10 cellular contexts compared by ENCODE assay signal in the genomic region with DNA sequence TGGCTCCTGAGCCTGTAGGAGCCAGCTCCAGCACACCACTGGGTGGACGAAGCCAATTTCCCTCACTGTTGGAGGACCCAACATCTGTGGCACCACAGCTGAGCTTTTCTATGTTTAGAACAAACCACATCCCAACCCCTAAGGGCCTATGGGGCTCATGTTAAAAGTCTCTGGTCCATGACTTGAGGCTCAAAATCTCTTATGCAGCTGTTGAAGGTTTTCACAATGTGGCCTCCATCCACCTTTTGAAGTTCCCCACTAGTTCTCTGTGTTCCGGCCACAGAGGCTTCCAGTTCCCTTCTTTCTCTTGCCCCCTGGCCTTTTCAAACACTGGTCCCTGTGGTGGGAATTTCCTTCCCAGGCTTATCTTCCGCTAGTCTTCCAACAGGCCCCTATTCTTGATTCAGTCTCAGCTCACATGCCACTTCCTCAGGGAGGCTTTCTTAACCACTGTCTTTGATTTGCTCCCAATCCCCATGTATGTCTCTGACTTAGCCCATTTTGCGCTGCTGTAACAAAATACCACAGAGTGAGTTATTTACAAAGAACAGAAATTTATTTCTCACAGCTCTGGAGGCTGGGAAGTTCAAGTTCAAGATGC. TPM values are rescaled to one million over a fixed set of nuclear protein-coding genes. Genes with fewer than 3 reads are reported as not detected.
DNase-seq lines count a peak whose midpoint lies in the region; ATAC-seq and TF ChIP-seq lines count a peak whose summit lies in the region.
"Had no signal": no experiment of that assay in that cellular context is flagged by ENCODE, and none has a peak within 500 bp of the region (broad histone marks: within the 10 kb centered on the region; RNA-seq: fewer than 3 reads in every experiment).

No MANE protein-coding gene starts in this region.

- peaks cover 34% of the 10 kb centered on the region for H3K27me3 ChIP-seq in BLaER1
- H3K27me3 ChIP-seq in gastroesophageal sphincter: peaks cover 59% of the 10 kb centered on the region
- H3K27me3 ChIP-seq in right cardiac atrium (ENCODE audit: control insufficient read depth, insufficient read depth): no peaks in the 10 kb centered on the region

- DNase-seq in GM19240 (ENCODE audit: insufficient read length, low spot score) (peak; percentile 55), omental fat pad (ENCODE audit: low spot score) (no peak), NCI-H128 (lab: John Stamatoyannopoulos, UW; ENCODE audit: unreplicated experiment) (no peak), right cardiac atrium (no peak)
- no peak for DNase-seq in T-helper 2 cell treated with Interferon-gamma antibody and Interleukin-4, amounts not matched to agents 5 μg/mL and 100 μg/mL, for 36 hours (ENCODE audit: low spot score)
- DNase-seq: heart left ventricle, NCI-H1048 had no signal

- peak overlapping the region; percentile 85 for H3K27ac Mint-ChIP-seq in T-helper 2 cell treated with Interferon-gamma antibody and Interleukin-4, amounts not matched to agents 5 μg/mL and 100 μg/mL, for 36 hours

- peaks cover 7% of the 10 kb centered on the region for H3K9me3 Mint-ChIP-seq in T-helper 2 cell treated with Interferon-gamma antibody and Interleukin-4, amounts not matched to agents 5 μg/mL and 100 μg/mL, for 36 hours

- H3K27me3 Mint-ChIP-seq in T-helper 2 cell treated with Interferon-gamma antibody and Interleukin-4, amounts not matched to agents 5 μg/mL and 100 μg/mL, for 36 hours (ENCODE audit: low read depth): peaks cover 2% of the 10 kb centered on the region

- ATAC-seq in HG03159 (IDR thresholded peaks at IDR 0.05; ENCODE audit: unreplicated experiment) (peak; percentile 57), gastroesophageal sphincter (no peak), omental fat pad (ENCODE audit: low FRiP score) (no peak), right cardiac atrium (no peak)

- no peaks in the 10 kb centered on the region for H3K36me3 ChIP-seq in BLaER1
- no peaks in the 10 kb centered on the region for H3K36me3 ChIP-seq in gastroesophageal sphincter
- H3K36me3 ChIP-seq: heart left ventricle had no signal

- H3K4me3 Mint-ChIP-seq in T-helper 2 cell treated with Interferon-gamma antibody and Interleukin-4, amounts not matched to agents 5 μg/mL and 100 μg/mL, for 36 hours: peak overlapping the region; percentile 0

- 87 to 89% methylated on average over 3 to 4 of the region's 4 CpGs for WGBS in gastroesophageal sphincter (ENCODE audit: low coverage in 1 of 2), 2 donors
- WGBS in right cardiac atrium: 87% methylated on average over 4 of the region's 4 CpGs

- TF ChIP-seq EP300 in gastroesophageal sphincter (IDR thresholded peaks at IDR 0.05): no peak

- intact Hi-C loops in right cardiac atrium (cut with DNase I): no loop called here

- H4K20me1 ChIP-seq in BLaER1: no peaks in the 10 kb centered on the region

- peak overlapping the region; percentile 91 for H3K4me2 ChIP-seq in BLaER1

- peak overlapping the region; percentile 73; the same call in 1 of the 2 replicates for H3K9ac ChIP-seq in BLaER1

- H3K4me1 Mint-ChIP-seq in T-helper 2 cell treated with Interferon-gamma antibody and Interleukin-4, amounts not matched to agents 5 μg/mL and 100 μg/mL, for 36 hours (ENCODE audit: low read depth): peaks cover 54% of the 10 kb centered on the region

- peaks cover 71% of the 10 kb centered on the region for H3K4me1 ChIP-seq in BLaER1
- peaks cover 0 to 16% (median 5%) of the 10 kb centered on the region in 3 donors for H3K4me1 ChIP-seq in gastroesophageal sphincter
- H3K4me1 ChIP-seq in right cardiac atrium (ENCODE audit: control insufficient read depth, insufficient read depth, low read length): no peaks in the 10 kb centered on the region

- no peaks in the 10 kb centered on the region; the same call in 1 of the 2 replicates for H3K9me3 ChIP-seq in BLaER1
- H3K9me3 ChIP-seq in gastroesophageal sphincter: no peaks in the 10 kb centered on the region
- no peaks in the 10 kb centered on the region for H3K9me3 ChIP-seq in right cardiac atrium (ENCODE audit: control insufficient read depth, low read length)
- H3K9me3 ChIP-seq: heart left ventricle had no signal

- H3K36me3 Mint-ChIP-seq in T-helper 2 cell treated with Interferon-gamma antibody and Interleukin-4, amounts not matched to agents 5 μg/mL and 100 μg/mL, for 36 hours (ENCODE audit: low read depth): peaks cover 2% of the 10 kb centered on the region

- H3K27ac ChIP-seq in BLaER1 (peak overlapping the region; percentile 90), gastroesophageal sphincter (no peak overlapping the region), right cardiac atrium (ENCODE audit: low read length) (no peak overlapping the region)

- H3K4me3 ChIP-seq in BLaER1: peak overlapping the region; percentile 51; the same call in 1 of the 2 replicates
- no peak overlapping the region for H3K4me3 ChIP-seq in gastroesophageal sphincter
- H3K4me3 ChIP-seq in right cardiac atrium (ENCODE audit: low read length): no peak overlapping the region
- H3K4me3 ChIP-seq: heart left ventricle had no signal

- TF ChIP-seq POLR2A in gastroesophageal sphincter (IDR thresholded peaks at IDR 0.05): no peak

- TF ChIP-seq CTCF in gastroesophageal sphincter (IDR thresholded peaks at IDR 0.05): no peak
- TF ChIP-seq CTCF in omental fat pad (IDR thresholded peaks at IDR 0.05): no peak

RNA-seq across cellular contexts. Expression of gene IFNLR1, which starts 4.0 kb away (rescaled TPM):
- total RNA-seq in gastroesophageal sphincter: 1 to 10 TPM in 3 of 4 donors, under 1 TPM in 1; 0.93 to 2.8 (median 1.2) TPM
- 1 to 10 TPM in 3 of 4 donors, not detected in 1; 1.1 to 4.6 (median 1.8) TPM for total RNA-seq in omental fat pad
- total RNA-seq in right cardiac atrium: 1 to 10 TPM; 3.3 to 6.2 (median 5.9) TPM
- 3.4 TPM for polyA plus RNA-seq in right cardiac atrium

RNA-seq across cellular contexts. Expression of gene IL22RA1, which starts 48.1 kb away (rescaled TPM):
- total RNA-seq in gastroesophageal sphincter (under 1 TPM in 2 of 4 donors, not detected in 2; 0.57 to 0.58 TPM), omental fat pad (1 to 10 TPM in 1 of 4 donors, under 1 TPM in 3; 0.12 to 1.2 (median 0.39) TPM), right cardiac atrium (under 1 TPM; 0.28 to 0.51 (median 0.30) TPM)
- 0.29 TPM for polyA plus RNA-seq in right cardiac atrium
